ENCODE assay signal across 8 cellular contexts in genomic region chr7:120941064-120941463, GRCh38. TPM values are rescaled to one million over a fixed set of nuclear protein-coding genes. Genes with fewer than 3 reads are reported as not detected.
A peak's percentile ranks its signal among the peaks of the same experiment; 100 is the strongest.
DNase-seq lines count a peak whose midpoint lies in the region; ATAC-seq, FAIRE-seq and TF ChIP-seq lines count a peak whose summit lies in the region.

No MANE protein-coding gene starts in this region.

- H3K36me3 ChIP-seq in bronchial epithelial cell (ENCODE audit: control insufficient read depth, insufficient read depth, low read length) = no peaks in the 10 kb centered on the region
- H3K36me3 ChIP-seq in small intestine (ENCODE audit: control insufficient read depth in 2 of 2, insufficient read depth in 2 of 2, low read length in 2 of 2) = no peaks in the 10 kb centered on the region

- peak; percentile 55 for DNase-seq in NCI-H1092 treated with DMSO at 0.1 percent for 48 hours (lab: John Stamatoyannopoulos, UW)
- no peak for DNase-seq in NCI-H1092 (lab: John Stamatoyannopoulos, UW)
- peak; percentile 60 for DNase-seq in HT-29 (ENCODE audit: low spot score)
- peak; percentile 35 for DNase-seq in bronchial epithelial cell (ENCODE audit: low read depth)
- DNase-seq in small intestine = peak; percentile 49
- no peak for DNase-seq in DMS153 treated with DMSO at 0.1 percent for 48 hours (lab: John Stamatoyannopoulos, UW; ENCODE audit: unreplicated experiment)
- no peak for DNase-seq in iPS-NIHi7 (ENCODE audit: extremely low spot score)

- no peak overlapping the region for H3K4me3 ChIP-seq in bronchial epithelial cell (ENCODE audit: low read depth, low read length)
- no peak overlapping the region for H3K4me3 ChIP-seq in small intestine (ENCODE audit: low read depth in 1 of 2, low read length in 2 of 2)

- FAIRE-seq in bronchial epithelial cell (lab: Jason Lieb, UNC) = no peak
- peak; percentile 84 for FAIRE-seq in small intestine (lab: Jason Lieb, UNC)

- no peak for ATAC-seq in HG03097 (IDR thresholded peaks at IDR 0.05; ENCODE audit: low FRiP score, unreplicated experiment)

- H3K4me1 ChIP-seq in small intestine (ENCODE audit: control insufficient read depth in 2 of 2, insufficient read depth in 1 of 2, low read depth in 1 of 2, low read length in 1 of 2) = no peaks in the 10 kb centered on the region

- H3K9me3 ChIP-seq in small intestine (ENCODE audit: control insufficient read depth, low read depth) = no peaks in the 10 kb centered on the region

- TF ChIP-seq CTCF in bronchial epithelial cell (IDR thresholded peaks at IDR 0.05; ENCODE audit: insufficient read depth, low read length, severe bottlenecking) = no peak

- H3K27me3 ChIP-seq in bronchial epithelial cell (ENCODE audit: control insufficient read depth, insufficient read depth, low read length) (no peaks in the 10 kb centered on the region), small intestine (ENCODE audit: control insufficient read depth in 2 of 2, insufficient read depth in 2 of 2, low read length in 2 of 2) (no peaks in the 10 kb centered on the region)

- 3 to 10% (median 7%) methylated on average over 1 of the region's 1 CpG for WGBS in small intestine, 3 donors

- no peak overlapping the region for H3K27ac ChIP-seq in small intestine (ENCODE audit: low read depth in 1 of 2, low read length in 1 of 2)

RNA-seq across cellular contexts. Expression of gene ING3, which starts 9.5 kb away (rescaled TPM):
- total RNA-seq in HT-29 (2014; rRNA removed; shearing (Covaris generic)) = 6.7 and 8.3 TPM in 2 replicates
- 6.5 and 10.8 TPM in 2 replicates for total RNA-seq in bronchial epithelial cell
- polyA plus RNA-seq in small intestine = 10 to 100 TPM in 2 of 3 donors, 1 to 10 TPM in 1; 9.4 to 13.5 (median 11.9) TPM

RNA-seq across cellular contexts. Expression of gene CPED1, which starts 47.4 kb away (rescaled TPM):
- not detected in 2 replicates for total RNA-seq in HT-29 (2014; rRNA removed; shearing (Covaris generic))
- under 0.01 and 0.26 TPM in 2 replicates for total RNA-seq in bronchial epithelial cell
- 1 to 10 TPM in 2 of 3 donors, under 1 TPM in 1; 0.22 to 2.5 (median 1.4) TPM for polyA plus RNA-seq in small intestine

Comparison
In these comparisons a context has a peak if more than half of its experiments do, and no peak if none do; other contexts are left out.
1. DNase-seq: peak in NCI-H1092 treated with DMSO at 0.1 percent for 48 hours (single experiment), HT-29 (single experiment), bronchial epithelial cell (single experiment) and small intestine (single experiment); none in NCI-H1092 (single experiment), DMS153 treated with DMSO at 0.1 percent for 48 hours (single experiment) and iPS-NIHi7 (single experiment).